In genomic region chr15:68411735-68412134, GRCh38 we compare ENCODE assay signal across 17 cellular contexts.
"Had no signal": no experiment of that assay in that cellular context is flagged by ENCODE, and none has a peak within 500 bp of the region (broad histone marks: within the 10 kb centered on the region; RNA-seq: fewer than 3 reads in every experiment).

No MANE protein-coding gene starts in this region.

- ATAC-seq: activated T-cell treated with anti-CD3 and anti-CD28 coated beads, Interleukin-2, amount 50 U/mL, for 72 hours had no signal

- DNase-seq: activated CD4-positive, alpha-beta T cell treated with anti-CD3 and anti-CD28 coated beads for 1 hour; activated CD4-positive, alpha-beta T cell treated with anti-CD3 and anti-CD28 coated beads, Interleukin-2, amount 50 U/mL, for 48 hours; activated naive CD8-positive, alpha-beta T cell treated with anti-CD3 and anti-CD28 coated beads for 36 hours; activated T-cell treated with anti-CD3 and anti-CD28 coated beads, Interleukin-2, amount 50 U/mL, for 72 hours; amygdala; brain microvascular endothelial cell; dorsolateral prefrontal cortex; esophagus squamous epithelium; hippocampal formation; mesendoderm; SK-N-SH; stimulated activated CD4-positive, alpha-beta T cell treated with anti-CD3 and anti-CD28 coated beads, Interleukin-2, amount 100 ng/mL, for 48 hours; stimulated activated naive CD4-positive, alpha-beta T cell; T-helper 1 cell; T1000; transverse colon had no signal

- H3K27ac ChIP-seq: brain microvascular endothelial cell, dorsolateral prefrontal cortex, esophagus squamous epithelium, ovary, transverse colon had no signal

- H3K9ac ChIP-seq: SK-N-SH had no signal

- H3K4me1 Mint-ChIP-seq: activated naive CD8-positive, alpha-beta T cell treated with anti-CD3 and anti-CD28 coated beads for 36 hours had no signal

- H3K4me2 ChIP-seq: SK-N-SH had no signal

- H3K36me3 Mint-ChIP-seq: activated naive CD8-positive, alpha-beta T cell treated with anti-CD3 and anti-CD28 coated beads for 36 hours had no signal

- H3K4me3 Mint-ChIP-seq: activated naive CD8-positive, alpha-beta T cell treated with anti-CD3 and anti-CD28 coated beads for 36 hours; activated T-cell treated with anti-CD3 and anti-CD28 coated beads, Interleukin-2, amount 50 U/mL, for 72 hours had no signal

- H3K27me3 Mint-ChIP-seq: activated naive CD8-positive, alpha-beta T cell treated with anti-CD3 and anti-CD28 coated beads for 36 hours had no signal

- H3K4me1 ChIP-seq: esophagus squamous epithelium, transverse colon had no signal

- H3K27me3 ChIP-seq: brain microvascular endothelial cell, dorsolateral prefrontal cortex, ovary, transverse colon had no signal

- H3K9me3 ChIP-seq: esophagus squamous epithelium, ovary, SK-N-SH, transverse colon had no signal

- H3K4me3 ChIP-seq: dorsolateral prefrontal cortex, esophagus squamous epithelium, ovary, transverse colon had no signal

- H3K27ac Mint-ChIP-seq: activated naive CD8-positive, alpha-beta T cell treated with anti-CD3 and anti-CD28 coated beads for 36 hours; activated T-cell treated with anti-CD3 and anti-CD28 coated beads, Interleukin-2, amount 50 U/mL, for 72 hours had no signal

- H3K9me3 Mint-ChIP-seq: activated naive CD8-positive, alpha-beta T cell treated with anti-CD3 and anti-CD28 coated beads for 36 hours; activated T-cell treated with anti-CD3 and anti-CD28 coated beads, Interleukin-2, amount 50 U/mL, for 72 hours had no signal

- H3K36me3 ChIP-seq: esophagus squamous epithelium, ovary, transverse colon had no signal
